Comparison of ENCODE assay signal across 26 cellular contexts in the genomic region with DNA sequence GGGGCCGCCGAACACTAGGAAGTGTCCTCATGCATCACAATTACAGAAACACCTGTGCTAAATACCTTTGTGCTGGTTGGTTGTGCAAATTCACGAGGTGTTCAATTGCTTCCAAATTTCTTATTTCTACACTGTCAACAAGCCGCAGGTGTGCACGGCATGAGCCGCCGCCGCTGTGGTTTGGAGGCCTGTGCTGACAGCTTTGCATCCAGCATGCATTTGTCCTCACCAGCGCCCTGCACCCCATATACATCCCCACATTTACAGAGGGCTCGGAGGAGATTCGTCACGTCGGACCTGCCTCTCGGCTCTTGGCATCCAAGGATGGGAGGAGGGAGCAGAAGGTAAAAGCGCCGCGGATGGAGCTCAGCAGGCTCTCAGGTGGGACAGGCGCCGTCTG.
"Had no signal": no experiment of that assay in that cellular context is flagged by ENCODE, and none has a peak within 500 bp of the region (broad histone marks: within the 10 kb centered on the region; RNA-seq: fewer than 3 reads in every experiment).

No MANE protein-coding gene starts in this region.

- H3K9me3 Mint-ChIP-seq: nephron; neural progenitor cell; stimulated activated effector memory CD8-positive, alpha-beta T cell treated with anti-CD3 and anti-CD28 coated beads, Interleukin-12 subunit alpha, Interleukin-12 subunit beta, amount 100 ng/mL, for 72 hours; stimulated activated naive CD8-positive, alpha-beta T cell treated with anti-CD3 and anti-CD28 coated beads, Interleukin-15, Interleukin-2, amounts not matched to agents 100 ng/mL and 50 ng/mL, for 24 hours had no signal

- DNase-seq: occipital lobe; ovary; psoas muscle; right cardiac atrium; right lobe of liver; sigmoid colon; small intestine; stimulated activated CD4-positive, alpha-beta T cell treated with anti-CD3 and anti-CD28 coated beads, Interleukin-15, amount 100 ng/mL, for 24 hours; stimulated activated CD4-positive, alpha-beta T cell treated with anti-CD3 and anti-CD28 coated beads, Interleukin-2, amount 100 ng/mL, for 24 hours; stimulated activated CD4-positive, alpha-beta T cell treated with anti-CD3 and anti-CD28 coated beads, Interleukin-2, amount 100 ng/mL, for 48 hours; stimulated activated CD4-positive, alpha-beta T cell treated with anti-CD3 and anti-CD28 coated beads, Interleukin-4, amount 100 ng/mL, for 24 hours; stimulated activated naive B cell treated with anti-CD40 and anti-IgM and Interleukin-4, amounts not matched to agents 10 μg/mL and 1 μg/mL and 100 μg/mL, for 72 hours; stimulated activated naive CD4-positive, alpha-beta T cell treated with Interleukin-2 at 50 U/mL for 16 hours; stomach; thyroid gland; trophoblast cell had no signal

- H3K27me3 ChIP-seq: neural progenitor cell, ovary, right lobe of liver, thyroid gland, tibial nerve, upper lobe of left lung, vagina had no signal

- H3K27ac Mint-ChIP-seq: nephron; neural progenitor cell; progenitor cell of endocrine pancreas; stimulated activated effector memory CD8-positive, alpha-beta T cell treated with anti-CD3 and anti-CD28 coated beads, Interleukin-12 subunit alpha, Interleukin-12 subunit beta, amount 100 ng/mL, for 72 hours; stimulated activated naive B cell treated with anti-CD40 and anti-IgM and Interleukin-4, amounts not matched to agents 10 μg/mL and 1 μg/mL and 100 μg/mL, for 72 hours; stimulated activated naive CD8-positive, alpha-beta T cell treated with anti-CD3 and anti-CD28 coated beads, Interleukin-15, Interleukin-2, amounts not matched to agents 100 ng/mL and 50 ng/mL, for 24 hours had no signal

- H3K4me2 ChIP-seq: neural progenitor cell had no signal

- H3K36me3 Mint-ChIP-seq: neural progenitor cell; stimulated activated effector memory CD8-positive, alpha-beta T cell treated with anti-CD3 and anti-CD28 coated beads, Interleukin-12 subunit alpha, Interleukin-12 subunit beta, amount 100 ng/mL, for 72 hours; stimulated activated naive B cell treated with anti-CD40 and anti-IgM and Interleukin-4, amounts not matched to agents 10 μg/mL and 1 μg/mL and 100 μg/mL, for 72 hours had no signal

- H3K27ac ChIP-seq: neural progenitor cell, ovary, parathyroid adenoma, psoas muscle, right lobe of liver, sigmoid colon, stomach, thoracic aorta, thyroid gland, tibial nerve, upper lobe of left lung, vagina had no signal

- H3K4me3 Mint-ChIP-seq: nephron; neural progenitor cell; stimulated activated effector memory CD8-positive, alpha-beta T cell treated with anti-CD3 and anti-CD28 coated beads, Interleukin-12 subunit alpha, Interleukin-12 subunit beta, amount 100 ng/mL, for 72 hours; stimulated activated naive B cell treated with anti-CD40 and anti-IgM and Interleukin-4, amounts not matched to agents 10 μg/mL and 1 μg/mL and 100 μg/mL, for 72 hours; stimulated activated naive CD8-positive, alpha-beta T cell treated with anti-CD3 and anti-CD28 coated beads, Interleukin-15, Interleukin-2, amounts not matched to agents 100 ng/mL and 50 ng/mL, for 24 hours had no signal

- H3K36me3 ChIP-seq: neural progenitor cell, ovary, right lobe of liver, sigmoid colon, stomach, thoracic aorta, thyroid gland, tibial nerve, upper lobe of left lung, vagina had no signal

- H3K4me1 ChIP-seq: parathyroid adenoma, psoas muscle, right lobe of liver, sigmoid colon, stomach, thyroid gland, tibial nerve, upper lobe of left lung, vagina had no signal

- H3K4me1 Mint-ChIP-seq: stimulated activated effector memory CD8-positive, alpha-beta T cell treated with anti-CD3 and anti-CD28 coated beads, Interleukin-12 subunit alpha, Interleukin-12 subunit beta, amount 100 ng/mL, for 72 hours; stimulated activated naive B cell treated with anti-CD40 and anti-IgM and Interleukin-4, amounts not matched to agents 10 μg/mL and 1 μg/mL and 100 μg/mL, for 72 hours had no signal

- H2AFZ ChIP-seq: neural progenitor cell, parathyroid adenoma had no signal

- H3K9me3 ChIP-seq: ovary, psoas muscle, right lobe of liver, sigmoid colon, stomach, thoracic aorta, thyroid gland, tibial nerve, upper lobe of left lung, vagina had no signal

- H3K79me2 ChIP-seq: parathyroid adenoma had no signal

- H3K4me3 ChIP-seq: neural progenitor cell, ovary, psoas muscle, right lobe of liver, sigmoid colon, stomach, thoracic aorta, thyroid gland, tibial nerve, upper lobe of left lung, vagina had no signal

- ATAC-seq: psoas muscle; right cardiac atrium; right lobe of liver; stimulated activated effector memory CD8-positive, alpha-beta T cell treated with anti-CD3 and anti-CD28 coated beads, Interleukin-12 subunit alpha, Interleukin-12 subunit beta, amount 100 ng/mL, for 72 hours; stimulated activated naive B cell treated with anti-CD40 and anti-IgM and Interleukin-4, amounts not matched to agents 10 μg/mL and 1 μg/mL and 100 μg/mL, for 72 hours had no signal
